Comparison of ENCODE assay signal across 11 cellular contexts in genomic region chr20:61588356-61589054, GRCh38.
A peak's percentile ranks its signal among the peaks of the same experiment; 100 is the strongest.
DNase-seq lines count a peak whose midpoint lies in the region; ATAC-seq, FAIRE-seq and TF ChIP-seq lines count a peak whose summit lies in the region.
"Had no signal": no experiment of that assay in that cellular context is flagged by ENCODE, and none has a peak within 500 bp of the region (broad histone marks: within the 10 kb centered on the region; RNA-seq: fewer than 3 reads in every experiment).

No MANE protein-coding gene starts in this region.

- H3K9me1 ChIP-seq in keratinocyte (ENCODE audit: control insufficient read depth, extremely low read depth, insufficient read depth, low read length), result no peaks in the 10 kb centered on the region

- H3K4me1 Mint-ChIP-seq in GM23338, result peaks cover 17% of the 10 kb centered on the region

- H3K4me3 Mint-ChIP-seq in GM23338, result no peak overlapping the region

- H3K4me3 ChIP-seq in GM23338 (no peak overlapping the region), keratinocyte (ENCODE audit: control insufficient read depth in 2 of 3, extremely low read depth in 1 of 3, insufficient read depth in 2 of 3, low read depth in 1 of 3, low read length in 3 of 3) (peak overlapping the region in 2 of 3 experiments; percentile 6 to 37), stomach smooth muscle (ENCODE audit: low read length in 2 of 2) (peak overlapping the region; percentile 8 to 25)

- H4K20me1 ChIP-seq in GM23338 (replicated peaks; ENCODE audit: insufficient read depth) (no peaks in the 10 kb centered on the region), keratinocyte (ENCODE audit: control insufficient read depth, extremely low read depth, insufficient read depth, low read length) (peaks cover 5% of the 10 kb centered on the region)

- H3K9ac ChIP-seq in keratinocyte (ENCODE audit: control insufficient read depth, extremely low read depth, insufficient read depth, low read length), result no peak overlapping the region
- H3K9ac ChIP-seq in stomach smooth muscle (ENCODE audit: low read length in 2 of 2), result no peak overlapping the region

- H3K9me3 ChIP-seq in keratinocyte (ENCODE audit: control insufficient read depth, low read depth, low read length) (peaks cover 3% of the 10 kb centered on the region), stomach smooth muscle (ENCODE audit: control insufficient read depth in 2 of 2, low read length in 2 of 2) (peaks cover 16 to 19% of the 10 kb centered on the region in 2 donors)

- peaks cover 13% of the 10 kb centered on the region for H3K27me3 Mint-ChIP-seq in GM23338 (ENCODE audit: insufficient read depth, low read depth, poor library complexity)

- H3K36me3 ChIP-seq in GM23338 (ENCODE audit: insufficient read depth) (no peaks in the 10 kb centered on the region), keratinocyte (ENCODE audit: control insufficient read depth in 2 of 2, extremely low read depth in 1 of 2, insufficient read depth in 2 of 2, low read length in 2 of 2) (peaks cover 0 to 1% of the 10 kb centered on the region in 2 experiments), stomach smooth muscle (ENCODE audit: control insufficient read depth in 2 of 2, insufficient read depth in 2 of 2, low read length in 2 of 2) (no peaks in the 10 kb centered on the region)

- no peak overlapping the region for H3K27ac Mint-ChIP-seq in GM23338

- H3K79me2 ChIP-seq in GM23338 (replicated peaks; ENCODE audit: insufficient read depth), result no peaks in the 10 kb centered on the region
- no peaks in the 10 kb centered on the region for H3K79me2 ChIP-seq in keratinocyte (ENCODE audit: control insufficient read depth, insufficient read depth, low read length)

- no peak overlapping the region for H3K27ac ChIP-seq in GM23338 (ENCODE audit: low read depth)
- H3K27ac ChIP-seq in keratinocyte (ENCODE audit: control insufficient read depth, insufficient read depth, low read length), result no peak overlapping the region
- no peak overlapping the region for H3K27ac ChIP-seq in stomach smooth muscle (ENCODE audit: low read length)
- H3K27ac ChIP-seq: HL-60 had no signal

- ATAC-seq in GM23338, result peak; percentile 38; the same call in 2 of the 3 replicates

- peaks cover 5% of the 10 kb centered on the region; the same call in 1 of the 2 replicates for H3K9me2 ChIP-seq in GM23338 (ENCODE audit: insufficient read depth)

- H3K9me3 Mint-ChIP-seq in GM23338, result peaks cover 12% of the 10 kb centered on the region; the same call in 2 of the 3 replicates

- H3F3A ChIP-seq in GM23338 (replicated peaks; ENCODE audit: low read depth), result no peaks in the 10 kb centered on the region

- H2AFZ ChIP-seq in GM23338 (peak overlapping the region; percentile 18; the same call in 1 of the 2 replicates), keratinocyte (ENCODE audit: control insufficient read depth, low read length) (peak overlapping the region; percentile 3)

- peak; percentile 34 for FAIRE-seq in keratinocyte (lab: Jason Lieb, UNC)

- no peak for DNase-seq in GM23338 (ENCODE audit: low spot score)
- peak; percentile 88 for DNase-seq in amniotic epithelial cell (ENCODE audit: low read depth)
- no peak for DNase-seq in keratinocyte (ENCODE audit: low read depth, low spot score)
- no peak for DNase-seq in COLO668 (lab: John Stamatoyannopoulos, UW; ENCODE audit: unreplicated experiment)
- no peak for DNase-seq in hippocampal formation (lab: John Stamatoyannopoulos, UW)
- no peak for DNase-seq in ecto neural progenitor cell (ENCODE audit: low spot score)
- DNase-seq in NCI-H1105 (lab: John Stamatoyannopoulos, UW), result no peak
- DNase-seq: activated gamma-delta T cell treated with Interleukin-2 at 50 U/mL for 16 hours, NCI-H446 treated with DMSO at 0.1 percent for 48 hours had no signal

- dilution Hi-C loops in keratinocyte (cut with MboI; ENCODE audit: extremely low pct_ligation_motif_present, low sequenced_read_pairs), result no loop called here

- H3K4me1 ChIP-seq in GM23338 (ENCODE audit: insufficient read depth) (no peaks in the 10 kb centered on the region), keratinocyte (ENCODE audit: control insufficient read depth, extremely low read depth, insufficient read depth, low read length) (peaks cover 11% of the 10 kb centered on the region), stomach smooth muscle (ENCODE audit: control insufficient read depth, insufficient read depth, low read length) (peaks cover 3% of the 10 kb centered on the region)

- peaks cover 9% of the 10 kb centered on the region; the same call in 2 of the 3 replicates for H3K36me3 Mint-ChIP-seq in GM23338 (ENCODE audit: low read depth)

- TF ChIP-seq CTCF in GM23338 (conservative IDR thresholded peaks at IDR 0.05; ENCODE audit: low read depth in 2 of 2), result no peak
- no peak for TF ChIP-seq CTCF in keratinocyte (optimal IDR thresholded peaks at IDR 0.05 in 1 of 3, IDR thresholded peaks at IDR 0.05 in 1 of 3, conservative IDR thresholded peaks at IDR 0.05 in 1 of 3; ENCODE audit: extremely low read depth in 1 of 3, insufficient read depth in 2 of 3, low read length in 3 of 3)

- H3K27me3 ChIP-seq in GM23338 (ENCODE audit: insufficient read depth) (no peaks in the 10 kb centered on the region), keratinocyte (ENCODE audit: control insufficient read depth, extremely low read depth, insufficient read depth, low read length) (no peaks in the 10 kb centered on the region), stomach smooth muscle (ENCODE audit: control insufficient read depth in 1 of 2, insufficient read depth in 2 of 2, low read length in 2 of 2) (peaks cover 6 to 33% of the 10 kb centered on the region in 2 donors)

- H3K4me2 ChIP-seq in GM23338 (no peak overlapping the region), keratinocyte (ENCODE audit: control insufficient read depth, extremely low read depth, insufficient read depth, low read depth, low read length) (peak overlapping the region; percentile 81)

TF ChIP-seq in GM23338, 12 proteins besides CTCF, POLR2A, EP300 and RAD21:
- TF ChIP-seq NANOG (IDR thresholded peaks at IDR 0.05; ENCODE audit: borderline replicate concordance), result no peak
